10 cellular contexts compared by ENCODE assay signal in genomic region chr4:30714408-30715031, GRCh38. TPM values are rescaled to one million over a fixed set of nuclear protein-coding genes. Genes with fewer than 3 reads are reported as not detected.
DNase-seq lines count a peak whose midpoint lies in the region; ATAC-seq and TF ChIP-seq lines count a peak whose summit lies in the region.
"Had no signal": no experiment of that assay in that cellular context is flagged by ENCODE, and none has a peak within 500 bp of the region (broad histone marks: within the 10 kb centered on the region; RNA-seq: fewer than 3 reads in every experiment).

No MANE protein-coding gene starts in this region.

- CTCF ChIA-PET in GM10248 (lab: Yijun Ruan, JAX): interaction anchor here (0.7 to 2.3 kb wide), 5 partner anchors 9 to 27 kb away, joined by 3 to 10 read pairs (median 4); no protein-coding TSS in a partner anchor

- peaks cover 15% of the 10 kb centered on the region for H3K9me3 Mint-ChIP-seq in activated CD4-positive, alpha-beta T cell treated with anti-CD3 and anti-CD28 coated beads, Interleukin-2, amount 10 ng/mL, durations not matched to agents 24 days and 14 days

- peaks cover 28% of the 10 kb centered on the region for H3K27me3 Mint-ChIP-seq in activated CD4-positive, alpha-beta T cell treated with anti-CD3 and anti-CD28 coated beads, Interleukin-2, amount 10 ng/mL, durations not matched to agents 24 days and 14 days

- no peak overlapping the region for H3K27ac Mint-ChIP-seq in activated CD4-positive, alpha-beta T cell treated with anti-CD3 and anti-CD28 coated beads, Interleukin-2, amount 10 ng/mL, durations not matched to agents 24 days and 14 days
- H3K27ac Mint-ChIP-seq: naive B cell had no signal

- peaks cover 6% of the 10 kb centered on the region for H3K36me3 Mint-ChIP-seq in activated CD4-positive, alpha-beta T cell treated with anti-CD3 and anti-CD28 coated beads, Interleukin-2, amount 10 ng/mL, durations not matched to agents 24 days and 14 days (ENCODE audit: low read depth)

- TF ChIP-seq POLR2A in prostate gland (IDR thresholded peaks at IDR 0.05): no peak

- no peak overlapping the region for H3K27ac ChIP-seq in SJCRH30
- no peak overlapping the region for H3K27ac ChIP-seq in prostate gland

- H3K4me1 ChIP-seq in SJCRH30 (peaks cover 7% of the 10 kb centered on the region), prostate gland (replicated peaks) (no peaks in the 10 kb centered on the region)

- intact Hi-C loops in prostate gland (cut with DNase I): loop anchor here (10.0 kb wide), 2 partner anchors 650 to 960 kb away; no protein-coding TSS in a partner anchor
- intact Hi-C loops in activated CD4-positive, alpha-beta T cell treated with anti-CD3 and anti-CD28 coated beads, Interleukin-2, amount 10 ng/mL, durations not matched to agents 24 days and 14 days (cut with micrococcal nuclease): no loop called here

- ATAC-seq in HG03354 (IDR thresholded peaks at IDR 0.05; ENCODE audit: poor library complexity, severe bottlenecking, unreplicated experiment): peak; percentile 42
- no peak for ATAC-seq in HG03039 (IDR thresholded peaks at IDR 0.05; ENCODE audit: unreplicated experiment)

- H3K4me3 ChIP-seq in SJCRH30: no peak overlapping the region
- no peak overlapping the region for H3K4me3 ChIP-seq in fibroblast of pulmonary artery (replicated peaks; ENCODE audit: low read depth, low read length)
- H3K4me3 ChIP-seq in prostate gland: no peak overlapping the region

- WGBS in prostate gland: 50% methylated on average over 6 of the region's 6 CpGs

- no peaks in the 10 kb centered on the region for H3K9me3 ChIP-seq in SJCRH30 (replicated peaks)
- no peaks in the 10 kb centered on the region for H3K9me3 ChIP-seq in prostate gland

- POLR2A ChIA-PET in GM10248 (lab: Yijun Ruan, JAX): no interaction called here

- H3K4me3 Mint-ChIP-seq in activated CD4-positive, alpha-beta T cell treated with anti-CD3 and anti-CD28 coated beads, Interleukin-2, amount 10 ng/mL, durations not matched to agents 24 days and 14 days: no peak overlapping the region
- H3K4me3 Mint-ChIP-seq: naive B cell had no signal

- H3K4me1 Mint-ChIP-seq in activated CD4-positive, alpha-beta T cell treated with anti-CD3 and anti-CD28 coated beads, Interleukin-2, amount 10 ng/mL, durations not matched to agents 24 days and 14 days: peaks cover 11% of the 10 kb centered on the region

- DNase-seq in GM10248 (ENCODE audit: extremely low spot score) (no peak), SJCRH30 (peak; percentile 62 to 81), fibroblast of pulmonary artery (ENCODE audit: low read depth) (peak; percentile 77), prostate gland (ENCODE audit: low spot score) (no peak), DMS79 treated with DMSO at 0.1 percent for 48 hours (lab: John Stamatoyannopoulos, UW) (no peak)
- no peak for DNase-seq in activated CD4-positive, alpha-beta T cell treated with anti-CD3 and anti-CD28 coated beads, Interleukin-2, amount 10 ng/mL, durations not matched to agents 24 days and 14 days
- DNase-seq: naive B cell had no signal

- H3K36me3 ChIP-seq in SJCRH30 (no peaks in the 10 kb centered on the region), prostate gland (no peaks in the 10 kb centered on the region)

- peak; percentile 34 for TF ChIP-seq CTCF in GM10248 (IDR thresholded peaks at IDR 0.05; ENCODE audit: control extremely low read depth, extremely low read depth, low read depth, missing control alignments)
- TF ChIP-seq CTCF in fibroblast of pulmonary artery (IDR thresholded peaks at IDR 0.05; ENCODE audit: low read length, missing control alignments): peak; percentile 92
- TF ChIP-seq CTCF in prostate gland (IDR thresholded peaks at IDR 0.05): peak in 3 of 4 experiments; percentile 44 to 67 (median 65)

- H3K27me3 ChIP-seq in SJCRH30: no peaks in the 10 kb centered on the region
- no peaks in the 10 kb centered on the region for H3K27me3 ChIP-seq in prostate gland (replicated peaks; ENCODE audit: insufficient read depth)

RNA-seq across cellular contexts. Expression of gene PCDH7, which starts 5.6 kb away (rescaled TPM):
- 135 and 150 TPM in 2 replicates for total RNA-seq in SJCRH30 (2014; rRNA removed; shearing (Covaris generic))
- 10 to 100 TPM; 44.3 to 49.4 TPM for total RNA-seq in prostate gland
- not detected in 2 replicates for total RNA-seq in activated CD4-positive, alpha-beta T cell treated with anti-CD3 and anti-CD28 coated beads, Interleukin-2, amount 10 ng/mL, durations not matched to agents 24 days and 14 days
- total RNA-seq: T-helper 1 cell treated with Interleukin-12 subunit alpha and Interleukin-12 subunit beta and Interleukin-4 antibody, amounts not matched to agents 30 ng/mL and 1 ng/mL, for 36 hours had no signal

Comparison
In these comparisons a context has a peak if more than half of its experiments do, and no peak if none do; other contexts are left out.
1. DNase-seq: peak in SJCRH30 (2 of 2) and fibroblast of pulmonary artery (single experiment); none in GM10248 (single experiment), prostate gland (single experiment), activated CD4-positive, alpha-beta T cell treated with anti-CD3 and anti-CD28 coated beads, Interleukin-2, amount 10 ng/mL, durations not matched to agents 24 days and 14 days (single experiment) and DMS79 treated with DMSO at 0.1 percent for 48 hours (single experiment).
2. CTCF ChIP-seq: peak in every context shown above with its lines; median percentile 92 in fibroblast of pulmonary artery; 65 in prostate gland; 34 in GM10248.
3. RNA of gene PCDH7, which starts 5.6 kb away (total RNA-seq): 135 to 150 TPM in SJCRH30 and 44.3 to 49.4 TPM in prostate gland; not detected in activated CD4-positive, alpha-beta T cell treated with anti-CD3 and anti-CD28 coated beads, Interleukin-2, amount 10 ng/mL, durations not matched to agents 24 days and 14 days; every median in the first group is over 10 times any median in the second.